Comparison of ENCODE assay signal across 11 cellular contexts in the genomic region with DNA sequence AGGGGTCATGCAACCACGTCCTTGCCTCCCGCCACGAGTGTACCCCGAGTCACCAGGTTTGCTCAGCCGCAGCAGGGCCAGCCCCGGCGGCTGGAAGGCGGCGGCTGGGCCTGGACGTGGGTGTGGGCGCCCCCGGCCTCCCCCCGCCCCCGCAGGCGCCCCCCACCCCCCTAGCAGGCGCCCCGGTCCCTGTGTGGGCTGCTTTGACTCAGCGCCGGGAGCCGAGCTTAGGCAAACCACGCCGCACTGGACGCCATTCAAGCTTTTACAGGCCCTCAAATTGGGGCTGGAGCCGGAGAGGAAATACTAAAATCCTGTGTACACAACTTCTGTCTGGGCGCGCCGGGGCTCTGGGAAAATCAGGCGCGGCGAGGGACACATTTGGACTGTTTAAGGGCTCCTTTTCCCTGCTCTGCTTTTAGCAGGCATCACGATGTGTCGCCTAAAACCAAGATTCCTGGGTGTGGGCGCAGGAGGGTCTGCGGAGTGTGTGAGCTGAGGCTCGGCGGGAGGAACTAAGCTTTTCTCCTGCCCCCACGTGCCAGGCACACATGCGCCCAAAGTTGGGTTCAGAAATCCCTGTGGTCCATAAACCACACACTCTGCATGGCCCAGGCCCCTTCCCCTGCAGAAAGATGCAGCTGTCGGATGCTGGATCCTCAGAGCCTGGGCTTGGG. TPM values are rescaled to one million over a fixed set of nuclear protein-coding genes. Genes with fewer than 3 reads are reported as not detected.
A peak's percentile ranks its signal among the peaks of the same experiment; 100 is the strongest.
DNase-seq lines count a peak whose midpoint lies in the region; ATAC-seq and TF ChIP-seq lines count a peak whose summit lies in the region.
"Had no signal": no experiment of that assay in that cellular context is flagged by ENCODE, and none has a peak within 500 bp of the region (broad histone marks: within the 10 kb centered on the region; RNA-seq: fewer than 3 reads in every experiment).

No MANE protein-coding gene starts in this region.

- H3K27me3 ChIP-seq in GM23338 (ENCODE audit: insufficient read depth) (no peaks in the 10 kb centered on the region), right atrium auricular region (no peaks in the 10 kb centered on the region), stomach (no peaks in the 10 kb centered on the region)

- H3F3A ChIP-seq in GM23338 (replicated peaks; ENCODE audit: low read depth) = no peaks in the 10 kb centered on the region

- H3K27ac ChIP-seq in GM23338 (ENCODE audit: low read depth) (no peak overlapping the region), right atrium auricular region (peak overlapping the region; percentile 5 to 54), stomach (peak overlapping the region in 4 of 5 donors; percentile 48 to 67 (median 64))
- H3K27ac ChIP-seq: parathyroid adenoma had no signal

- TF ChIP-seq CTCF in GM23338 (conservative IDR thresholded peaks at IDR 0.05; ENCODE audit: low read depth in 2 of 2) (no peak), right atrium auricular region (IDR thresholded peaks at IDR 0.05) (no peak), stomach (IDR thresholded peaks at IDR 0.05) (no peak)

- H3K36me3 ChIP-seq in GM23338 (ENCODE audit: insufficient read depth) (no peaks in the 10 kb centered on the region), right atrium auricular region (no peaks in the 10 kb centered on the region), stomach (no peaks in the 10 kb centered on the region)

- no peaks in the 10 kb centered on the region for H4K20me1 ChIP-seq in GM23338 (replicated peaks; ENCODE audit: insufficient read depth)

- peak; percentile 38 for DNase-seq in GM23338 (ENCODE audit: low spot score)
- peak; percentile 20 for DNase-seq in amniotic stem cell (lab: John Stamatoyannopoulos, UW)
- peak; percentile 83 for DNase-seq in right atrium auricular region (ENCODE audit: low spot score)
- DNase-seq in stomach = peak; percentile 45
- no peak for DNase-seq in erythroblast (lab: John Stamatoyannopoulos, UW)
- no peak for DNase-seq in NCI-H1417 treated with DMSO at 0.1 percent for 48 hours (lab: John Stamatoyannopoulos, UW)
- no peak for DNase-seq in RKO (ENCODE audit: low spot score)
- DNase-seq: cortex of kidney, GDM1 had no signal

- H3K27me3 Mint-ChIP-seq in GM23338 (ENCODE audit: insufficient read depth, low read depth, poor library complexity) = peaks cover 4% of the 10 kb centered on the region

- TF ChIP-seq POLR2A in stomach (IDR thresholded peaks at IDR 0.05) = no peak
- TF ChIP-seq POLR2A in erythroblast (IDR thresholded peaks at IDR 0.05; ENCODE audit: low read length) = no peak

- no peaks in the 10 kb centered on the region for H3K9me2 ChIP-seq in GM23338 (ENCODE audit: insufficient read depth)

- 22 to 34% (median 24%) methylated on average over 24 to 39 of the region's 39 CpGs for WGBS in stomach, 5 donors

- H2AFZ ChIP-seq in GM23338 = peak overlapping the region; percentile 89; the same call in 1 of the 2 replicates
- H2AFZ ChIP-seq: parathyroid adenoma had no signal

- no peak overlapping the region for H3K27ac Mint-ChIP-seq in GM23338

- H3K4me3 ChIP-seq in GM23338 = no peak overlapping the region
- H3K4me3 ChIP-seq in right atrium auricular region = peak overlapping the region in 1 of 2 donors; percentile 15
- H3K4me3 ChIP-seq in stomach = peak overlapping the region in 1 of 4 donors; percentile 15

- H3K4me1 Mint-ChIP-seq in GM23338 = peaks cover 7% of the 10 kb centered on the region

- H3K9me3 ChIP-seq in right atrium auricular region (no peaks in the 10 kb centered on the region), stomach (no peaks in the 10 kb centered on the region)

- intact Hi-C loops in stomach (cut with DNase I; ENCODE audit: low total_unique reads) = loop anchor here (5.0 to 10.0 kb wide), 2 partner anchors 57 to 84 kb away; partner anchors contain the start of gene ATOH8

- no peaks in the 10 kb centered on the region for H3K79me2 ChIP-seq in GM23338 (replicated peaks; ENCODE audit: insufficient read depth)
- H3K79me2 ChIP-seq: parathyroid adenoma had no signal

- no peaks in the 10 kb centered on the region for H3K9me3 Mint-ChIP-seq in GM23338

- H3K4me3 Mint-ChIP-seq in GM23338 = no peak overlapping the region

- H3K36me3 Mint-ChIP-seq in GM23338 (ENCODE audit: low read depth) = no peaks in the 10 kb centered on the region

- no peak for TF ChIP-seq EP300 in stomach (IDR thresholded peaks at IDR 0.05)

- H3K4me2 ChIP-seq in GM23338 = no peak overlapping the region

- H3K4me1 ChIP-seq in GM23338 (ENCODE audit: insufficient read depth) (peaks cover 3% of the 10 kb centered on the region; the same call in 1 of the 2 replicates), right atrium auricular region (peaks cover 0 to 20% of the 10 kb centered on the region in 2 donors), stomach (peaks cover 14 to 45% (median 26%) of the 10 kb centered on the region in 4 donors)
- H3K4me1 ChIP-seq: parathyroid adenoma had no signal

- peak; percentile 7 for ATAC-seq in GM23338
- ATAC-seq in GM18870 (IDR thresholded peaks at IDR 0.05; ENCODE audit: unreplicated experiment) = no peak

TF ChIP-seq in GM23338, 12 proteins besides CTCF, POLR2A, EP300 and RAD21 (continues in another document):
- TF ChIP-seq, protein P1, sequence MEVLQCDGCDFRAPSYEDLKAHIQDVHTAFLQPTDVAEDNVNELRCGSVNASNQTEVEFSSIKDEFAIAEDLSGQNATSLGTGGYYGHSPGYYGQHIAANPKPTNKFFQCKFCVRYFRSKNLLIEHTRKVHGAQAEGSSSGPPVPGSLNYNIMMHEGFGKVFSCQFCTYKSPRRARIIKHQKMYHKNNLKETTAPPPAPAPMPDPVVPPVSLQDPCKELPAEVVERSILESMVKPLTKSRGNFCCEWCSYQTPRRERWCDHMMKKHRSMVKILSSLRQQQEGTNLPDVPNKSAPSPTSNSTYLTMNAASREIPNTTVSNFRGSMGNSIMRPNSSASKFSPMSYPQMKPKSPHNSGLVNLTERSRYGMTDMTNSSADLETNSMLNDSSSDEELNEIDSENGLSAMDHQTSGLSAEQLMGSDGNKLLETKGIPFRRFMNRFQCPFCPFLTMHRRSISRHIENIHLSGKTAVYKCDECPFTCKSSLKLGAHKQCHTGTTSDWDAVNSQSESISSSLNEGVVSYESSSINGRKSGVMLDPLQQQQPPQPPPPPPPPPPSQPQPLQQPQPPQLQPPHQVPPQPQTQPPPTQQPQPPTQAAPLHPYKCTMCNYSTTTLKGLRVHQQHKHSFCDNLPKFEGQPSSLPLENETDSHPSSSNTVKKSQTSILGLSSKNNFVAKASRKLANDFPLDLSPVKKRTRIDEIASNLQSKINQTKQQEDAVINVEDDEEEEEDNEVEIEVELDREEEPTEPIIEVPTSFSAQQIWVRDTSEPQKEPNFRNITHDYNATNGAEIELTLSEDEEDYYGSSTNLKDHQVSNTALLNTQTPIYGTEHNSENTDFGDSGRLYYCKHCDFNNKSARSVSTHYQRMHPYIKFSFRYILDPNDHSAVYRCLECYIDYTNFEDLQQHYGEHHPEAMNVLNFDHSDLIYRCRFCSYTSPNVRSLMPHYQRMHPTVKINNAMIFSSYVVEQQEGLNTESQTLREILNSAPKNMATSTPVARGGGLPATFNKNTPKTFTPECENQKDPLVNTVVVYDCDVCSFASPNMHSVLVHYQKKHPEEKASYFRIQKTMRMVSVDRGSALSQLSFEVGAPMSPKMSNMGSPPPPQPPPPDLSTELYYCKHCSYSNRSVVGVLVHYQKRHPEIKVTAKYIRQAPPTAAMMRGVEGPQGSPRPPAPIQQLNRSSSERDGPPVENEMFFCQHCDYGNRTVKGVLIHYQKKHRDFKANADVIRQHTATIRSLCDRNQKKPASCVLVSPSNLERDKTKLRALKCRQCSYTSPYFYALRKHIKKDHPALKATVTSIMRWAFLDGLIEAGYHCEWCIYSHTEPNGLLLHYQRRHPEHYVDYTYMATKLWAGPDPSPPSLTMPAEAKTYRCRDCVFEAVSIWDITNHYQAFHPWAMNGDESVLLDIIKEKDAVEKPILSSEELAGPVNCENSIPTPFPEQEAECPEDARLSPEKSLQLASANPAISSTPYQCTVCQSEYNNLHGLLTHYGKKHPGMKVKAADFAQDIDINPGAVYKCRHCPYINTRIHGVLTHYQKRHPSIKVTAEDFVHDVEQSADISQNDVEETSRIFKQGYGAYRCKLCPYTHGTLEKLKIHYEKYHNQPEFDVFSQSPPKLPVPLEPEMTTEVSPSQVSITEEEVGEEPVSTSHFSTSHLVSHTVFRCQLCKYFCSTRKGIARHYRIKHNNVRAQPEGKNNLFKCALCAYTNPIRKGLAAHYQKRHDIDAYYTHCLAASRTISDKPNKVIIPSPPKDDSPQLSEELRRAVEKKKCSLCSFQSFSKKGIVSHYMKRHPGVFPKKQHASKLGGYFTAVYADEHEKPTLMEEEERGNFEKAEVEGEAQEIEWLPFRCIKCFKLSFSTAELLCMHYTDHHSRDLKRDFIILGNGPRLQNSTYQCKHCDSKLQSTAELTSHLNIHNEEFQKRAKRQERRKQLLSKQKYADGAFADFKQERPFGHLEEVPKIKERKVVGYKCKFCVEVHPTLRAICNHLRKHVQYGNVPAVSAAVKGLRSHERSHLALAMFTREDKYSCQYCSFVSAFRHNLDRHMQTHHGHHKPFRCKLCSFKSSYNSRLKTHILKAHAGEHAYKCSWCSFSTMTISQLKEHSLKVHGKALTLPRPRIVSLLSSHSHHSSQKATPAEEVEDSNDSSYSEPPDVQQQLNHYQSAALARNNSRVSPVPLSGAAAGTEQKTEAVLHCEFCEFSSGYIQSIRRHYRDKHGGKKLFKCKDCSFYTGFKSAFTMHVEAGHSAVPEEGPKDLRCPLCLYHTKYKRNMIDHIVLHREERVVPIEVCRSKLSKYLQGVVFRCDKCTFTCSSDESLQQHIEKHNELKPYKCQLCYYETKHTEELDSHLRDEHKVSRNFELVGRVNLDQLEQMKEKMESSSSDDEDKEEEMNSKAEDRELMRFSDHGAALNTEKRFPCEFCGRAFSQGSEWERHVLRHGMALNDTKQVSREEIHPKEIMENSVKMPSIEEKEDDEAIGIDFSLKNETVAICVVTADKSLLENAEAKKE (CRISPR knock-in tag; IDR thresholded peaks at IDR 0.05) = no peak
- TF ChIP-seq EZH2phosphoT487 (IDR thresholded peaks at IDR 0.05; ENCODE audit: unreplicated experiment) (no peak), ETS1 (IDR thresholded peaks at IDR 0.05) (no peak), CREB1 (CRISPR knock-in tag; IDR thresholded peaks at IDR 0.05; ENCODE audit: low read depth) (no peak)

RNA-seq across cellular contexts. Expression of gene ATOH8, which starts 57.5 kb away (rescaled TPM):
- 0.62 and 0.97 TPM in 2 replicates for total RNA-seq in GM23338 (2014; rRNA removed; shearing (Covaris generic))
- polyA plus RNA-seq in GM23338 (2016; fragmentation: Nextera tagmentation; extraction: Ambion mirVana) (0.11 and 0.45 TPM in 2 replicates), stomach (10 to 100 TPM; 11.3 to 20.0 (median 15.3) TPM)
- total RNA-seq in right atrium auricular region (100 to 1,000 TPM in 1 of 2 donors, 10 to 100 TPM in 1; 35.1 to 116 TPM), stomach (10 to 100 TPM in 2 of 5 donors, 1 to 10 TPM in 3; 2.3 to 23.2 (median 9.7) TPM)

Comparison
In these comparisons a context has a peak if more than half of its experiments do, and no peak if none do; other contexts are left out.
1. DNase-seq: peak in GM23338 (single experiment), amniotic stem cell (single experiment), right atrium auricular region (single experiment) and stomach (single experiment); none in erythroblast (0 of 2), NCI-H1417 treated with DMSO at 0.1 percent for 48 hours (single experiment) and RKO (single experiment).